Comparison of ENCODE assay signal across 3 cellular contexts in the genomic region with DNA sequence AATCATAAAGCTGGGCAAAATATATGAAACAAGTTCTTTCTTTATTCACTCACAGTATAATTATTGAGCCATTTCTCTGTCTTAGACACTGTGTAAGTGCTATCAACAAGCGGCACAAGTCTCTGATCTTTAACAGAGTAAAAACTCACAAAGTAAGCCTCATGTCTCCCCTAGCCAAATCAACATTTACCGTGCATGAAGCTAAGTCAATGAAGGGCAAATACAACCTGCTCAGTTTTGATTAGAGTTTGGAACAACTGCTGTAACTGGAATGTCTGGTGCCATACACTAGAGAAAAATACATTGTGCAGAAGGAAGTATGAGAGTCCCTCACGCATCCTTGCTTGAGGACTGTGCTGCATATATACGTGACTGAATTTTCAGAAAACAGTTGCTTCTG.
TF ChIP-seq lines count a peak whose summit lies in the region.

No MANE protein-coding gene starts in this region.

TF ChIP-seq in SK-N-SH, 30 proteins besides CTCF, POLR2A, EP300 and RAD21 (continued from another document):
- TF ChIP-seq PBX3 (IDR thresholded peaks at IDR 0.05): no peak
- TF ChIP-seq USF1 (IDR thresholded peaks at IDR 0.05; ENCODE audit: borderline replicate concordance, low read depth): no peak
- no peak for TF ChIP-seq RCOR1 (IDR thresholded peaks at IDR 0.05; ENCODE audit: low read length)
- TF ChIP-seq TCF12 (IDR thresholded peaks at IDR 0.05): no peak
- TF ChIP-seq RXRA (IDR thresholded peaks at IDR 0.05; ENCODE audit: borderline replicate concordance, low read depth): no peak
- no peak for TF ChIP-seq TAF1 (IDR thresholded peaks at IDR 0.05; ENCODE audit: borderline replicate concordance, low read depth, low read length)
- TF ChIP-seq JUND (IDR thresholded peaks at IDR 0.05): no peak
- TF ChIP-seq FOSL2 (IDR thresholded peaks at IDR 0.05; ENCODE audit: borderline replicate concordance, low read depth): no peak
- TF ChIP-seq ELF1 (IDR thresholded peaks at IDR 0.05): no peak
- TF ChIP-seq EZH2phosphoT487 (IDR thresholded peaks at IDR 0.05; ENCODE audit: borderline replicate concordance, low read depth): no peak
- no peak for TF ChIP-seq MAX (IDR thresholded peaks at IDR 0.05; ENCODE audit: low read depth)
- TF ChIP-seq MEF2A (IDR thresholded peaks at IDR 0.05; ENCODE audit: borderline replicate concordance, low read depth): no peak
- TF ChIP-seq FOXJ3 (CRISPR knock-in tag; IDR thresholded peaks at IDR 0.05): no peak
- TF ChIP-seq CHD2 (IDR thresholded peaks at IDR 0.05; ENCODE audit: low read length, partially characterized antibody): no peak
- no peak for TF ChIP-seq NRF1 (IDR thresholded peaks at IDR 0.05; ENCODE audit: low read depth, low read length)

TF ChIP-seq in SK-N-SH treated with all-trans-retinoic acid at 6 μM for 48 hours, 23 proteins besides CTCF, POLR2A, EP300 and RAD21:
- TF ChIP-seq, protein P1, sequence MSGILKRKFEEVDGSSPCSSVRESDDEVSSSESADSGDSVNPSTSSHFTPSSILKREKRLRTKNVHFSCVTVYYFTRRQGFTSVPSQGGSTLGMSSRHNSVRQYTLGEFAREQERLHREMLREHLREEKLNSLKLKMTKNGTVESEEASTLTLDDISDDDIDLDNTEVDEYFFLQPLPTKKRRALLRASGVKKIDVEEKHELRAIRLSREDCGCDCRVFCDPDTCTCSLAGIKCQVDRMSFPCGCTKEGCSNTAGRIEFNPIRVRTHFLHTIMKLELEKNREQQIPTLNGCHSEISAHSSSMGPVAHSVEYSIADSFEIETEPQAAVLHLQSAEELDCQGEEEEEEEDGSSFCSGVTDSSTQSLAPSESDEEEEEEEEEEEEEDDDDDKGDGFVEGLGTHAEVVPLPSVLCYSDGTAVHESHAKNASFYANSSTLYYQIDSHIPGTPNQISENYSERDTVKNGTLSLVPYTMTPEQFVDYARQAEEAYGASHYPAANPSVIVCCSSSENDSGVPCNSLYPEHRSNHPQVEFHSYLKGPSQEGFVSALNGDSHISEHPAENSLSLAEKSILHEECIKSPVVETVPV (CRISPR knock-in tag; IDR thresholded peaks at IDR 0.05): no peak
- TF ChIP-seq, protein P2, sequence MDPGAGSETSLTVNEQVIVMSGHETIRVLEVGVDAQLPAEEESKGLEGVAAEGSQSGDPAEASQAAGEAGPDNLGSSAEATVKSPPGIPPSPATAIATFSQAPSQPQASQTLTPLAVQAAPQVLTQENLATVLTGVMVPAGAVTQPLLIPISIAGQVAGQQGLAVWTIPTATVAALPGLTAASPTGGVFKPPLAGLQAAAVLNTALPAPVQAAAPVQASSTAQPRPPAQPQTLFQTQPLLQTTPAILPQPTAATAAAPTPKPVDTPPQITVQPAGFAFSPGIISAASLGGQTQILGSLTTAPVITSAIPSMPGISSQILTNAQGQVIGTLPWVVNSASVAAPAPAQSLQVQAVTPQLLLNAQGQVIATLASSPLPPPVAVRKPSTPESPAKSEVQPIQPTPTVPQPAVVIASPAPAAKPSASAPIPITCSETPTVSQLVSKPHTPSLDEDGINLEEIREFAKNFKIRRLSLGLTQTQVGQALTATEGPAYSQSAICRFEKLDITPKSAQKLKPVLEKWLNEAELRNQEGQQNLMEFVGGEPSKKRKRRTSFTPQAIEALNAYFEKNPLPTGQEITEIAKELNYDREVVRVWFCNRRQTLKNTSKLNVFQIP (CRISPR knock-in tag; IDR thresholded peaks at IDR 0.05; ENCODE audit: borderline replicate concordance, low read depth): no peak
- no peak for TF ChIP-seq ESRRG (CRISPR knock-in tag; IDR thresholded peaks at IDR 0.05)
- no peak for TF ChIP-seq CSDC2 (CRISPR knock-in tag; IDR thresholded peaks at IDR 0.05)
- TF ChIP-seq PPARA (CRISPR knock-in tag; IDR thresholded peaks at IDR 0.05; ENCODE audit: borderline replicate concordance): no peak
- no peak for TF ChIP-seq CREB5 (CRISPR knock-in tag; IDR thresholded peaks at IDR 0.05; ENCODE audit: low read depth)
- TF ChIP-seq RARB (CRISPR knock-in tag; IDR thresholded peaks at IDR 0.05): no peak
- TF ChIP-seq TCF4 (CRISPR knock-in tag; IDR thresholded peaks at IDR 0.05; ENCODE audit: borderline replicate concordance): no peak
- TF ChIP-seq ISL1 (CRISPR knock-in tag; IDR thresholded peaks at IDR 0.05): no peak
- no peak for TF ChIP-seq ZC3H10 (CRISPR knock-in tag; IDR thresholded peaks at IDR 0.05)
- TF ChIP-seq ARNTL (CRISPR knock-in tag; IDR thresholded peaks at IDR 0.05; ENCODE audit: borderline replicate concordance, low read depth): no peak
- TF ChIP-seq ZNF565 (CRISPR knock-in tag; conservative IDR thresholded peaks at IDR 0.05; ENCODE audit: low read depth): no peak
- TF ChIP-seq OSR1 (CRISPR knock-in tag; IDR thresholded peaks at IDR 0.05): no peak

TF ChIP-seq in GM23338, 12 proteins besides CTCF, POLR2A, EP300 and RAD21 (continued from another document):
- TF ChIP-seq ETS1 (IDR thresholded peaks at IDR 0.05): no peak
- no peak for TF ChIP-seq EZH2 (IDR thresholded peaks at IDR 0.05; ENCODE audit: low read depth, unreplicated experiment)
